7 cellular contexts compared by ENCODE assay signal in the genomic region with DNA sequence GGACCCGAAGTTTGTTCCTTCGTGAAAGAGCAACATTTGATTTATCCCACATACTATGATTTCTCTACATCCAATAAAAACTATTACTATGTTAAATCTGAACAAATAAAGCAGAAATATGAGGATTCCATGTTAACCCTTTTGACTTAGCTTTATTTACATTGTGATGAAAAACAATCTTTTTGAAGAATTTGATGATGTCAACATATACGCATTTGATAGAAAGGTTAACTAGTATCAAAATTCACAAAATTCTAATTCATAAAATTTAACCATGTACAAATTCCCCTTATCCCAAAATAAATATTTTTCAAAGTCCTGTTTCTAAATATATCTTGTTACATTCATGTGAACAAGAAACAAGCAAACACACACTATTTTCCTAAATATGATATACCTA.
"Had no signal": no experiment of that assay in that cellular context is flagged by ENCODE, and none has a peak within 500 bp of the region (broad histone marks: within the 10 kb centered on the region; RNA-seq: fewer than 3 reads in every experiment).

No MANE protein-coding gene starts in this region.

- DNase-seq: GOT3, H7, HCEC 1CT, Karpas-422, KBM-7 had no signal

- H3K9ac ChIP-seq: KMS-11 had no signal

- H3K4me2 ChIP-seq: KMS-11 had no signal

- H3K27ac ChIP-seq: KMS-11 had no signal

- FAIRE-seq: HTR-8/SVneo had no signal
